15 cellular contexts compared by ENCODE assay signal in the genomic region with DNA sequence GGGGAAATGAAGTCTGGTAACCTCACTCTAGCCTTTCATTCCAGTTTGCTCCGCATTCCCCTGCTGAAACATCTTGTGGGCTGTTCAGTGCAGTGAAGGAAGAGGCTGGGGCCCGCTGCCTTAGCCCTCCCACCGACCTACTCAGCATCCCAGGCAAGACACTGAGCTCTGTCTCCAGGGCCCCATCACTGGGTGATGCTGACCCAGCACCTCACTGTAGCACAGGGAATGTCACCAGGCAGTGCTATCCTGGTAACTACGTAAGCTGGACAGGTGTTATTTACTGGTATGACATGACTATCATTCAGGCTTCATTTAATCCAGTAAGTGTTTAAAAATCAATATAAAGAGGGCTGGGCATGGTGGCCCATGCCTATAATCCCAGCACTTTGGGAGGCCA.
DNase-seq lines count a peak whose midpoint lies in the region; ATAC-seq, FAIRE-seq and TF ChIP-seq lines count a peak whose summit lies in the region.
"Had no signal": no experiment of that assay in that cellular context is flagged by ENCODE, and none has a peak within 500 bp of the region (broad histone marks: within the 10 kb centered on the region; RNA-seq: fewer than 3 reads in every experiment).

No MANE protein-coding gene starts in this region.

- H3K79me2 ChIP-seq in H1 (ENCODE audit: control insufficient read depth in 1 of 2, insufficient read depth in 2 of 2, low read length in 2 of 2) = no peaks in the 10 kb centered on the region

- H3K56ac ChIP-seq in H1 (replicated peaks; ENCODE audit: insufficient read length, low read depth, low read length) = no peak overlapping the region

- H2BK120ac ChIP-seq in H1 (replicated peaks; ENCODE audit: low read depth, low read length) = no peak overlapping the region

- H4K8ac ChIP-seq in H1 (ENCODE audit: extremely low read depth, insufficient read depth, low read length) = 0 out of 2 replicates have a peak overlapping the region, but pooled peaks have one; percentile 2

- H4K5ac ChIP-seq in H1 (ENCODE audit: insufficient read length, low read depth, low read length) = no peak overlapping the region

- no peak overlapping the region for H3K23ac ChIP-seq in H1 (ENCODE audit: insufficient read length)

- peak; percentile 16 for ATAC-seq in left ventricle myocardium superior
- no peak for ATAC-seq in Right ventricle myocardium superior (ENCODE audit: poor library complexity)
- ATAC-seq in T-helper 17 cell = no peak

- no peak overlapping the region for H2BK5ac ChIP-seq in H1 (ENCODE audit: low read depth, low read length)

- peak overlapping the region; percentile 53 for H3K27ac Mint-ChIP-seq in T-helper 17 cell

- no peak overlapping the region for H2BK20ac ChIP-seq in H1 (ENCODE audit: low read length)

- no peaks in the 10 kb centered on the region for H3K27me3 Mint-ChIP-seq in T-helper 17 cell
- H3K27me3 Mint-ChIP-seq: CD8-positive, alpha-beta memory T cell had no signal

- no peak for TF ChIP-seq EP300 in H1 (IDR thresholded peaks at IDR 0.05; ENCODE audit: borderline replicate concordance in 1 of 2, low read depth in 2 of 2, low read length in 2 of 2)

- H3K4me1 Mint-ChIP-seq in T-helper 17 cell = peaks cover 25% of the 10 kb centered on the region

- intact Hi-C loops in left ventricle myocardium superior (cut with micrococcal nuclease) (no loop called here), Right ventricle myocardium superior (cut with DNase I) (no loop called here)

- no peak overlapping the region for H3K9ac ChIP-seq in H1 (replicated peaks in 1 of 4; ENCODE audit: extremely low read depth in 1 of 4, low read depth in 3 of 4, low read length in 3 of 4)

- H3K14ac ChIP-seq in H1 (ENCODE audit: insufficient read length) = no peak overlapping the region

- no peaks in the 10 kb centered on the region for H3K4me1 ChIP-seq in H1 (replicated peaks in 1 of 4; ENCODE audit: control insufficient read depth in 3 of 4, insufficient read depth in 4 of 4, low read length in 3 of 4)

- H3K4ac ChIP-seq in H1 (replicated peaks; ENCODE audit: insufficient read length, low read depth, low read length) = no peak overlapping the region

- H4K20me1 ChIP-seq in H1 (replicated peaks in 1 of 2; ENCODE audit: control insufficient read depth in 1 of 2, insufficient read depth in 2 of 2, low read length in 2 of 2) = no peaks in the 10 kb centered on the region

- WGBS in H1 (ENCODE audit: extremely low coverage in 1 of 2, insufficient coverage in 1 of 2, insufficient read length in 1 of 2, insufficient replicate concordance in 2 of 2, low coverage in 1 of 2, low lambda C conversion rate in 2 of 2, missing lambda C conversion rate in 1 of 2), 2 experiments = 94% methylated on average over 4 of the region's 4 CpGs; no CpG with 5 or more reads in 1 of the 2 experiments

- no peak for TF ChIP-seq RAD21 in H1 (IDR thresholded peaks at IDR 0.05 in 1 of 2, conservative IDR thresholded peaks at IDR 0.05 in 1 of 2; ENCODE audit: low read depth in 2 of 2, low read length in 2 of 2)

- H2BK12ac ChIP-seq in H1 (ENCODE audit: low read depth, low read length) = no peak overlapping the region

- TF ChIP-seq POLR2A in H1 (IDR thresholded peaks at IDR 0.05; ENCODE audit: control extremely low read depth in 1 of 2, low read depth in 2 of 2, low read length in 2 of 2) = no peak

- no peak overlapping the region for H3K27ac ChIP-seq in H1 (ENCODE audit: low read depth, low read length)

- H3K4me3 Mint-ChIP-seq in T-helper 17 cell = no peak overlapping the region
- H3K4me3 Mint-ChIP-seq: CD14-positive monocyte; CD8-positive, alpha-beta memory T cell had no signal

- DNase-seq in left ventricle myocardium superior (no peak), Right ventricle myocardium superior (no peak), T-helper 17 cell (no peak), H1 (ENCODE audit: low read depth in 1 of 2, low spot score in 2 of 2) (no peak), HCEC 1CT (no peak), NCI-H1105 treated with DMSO at 0.1 percent for 48 hours (lab: John Stamatoyannopoulos, UW) (no peak)
- DNase-seq in activated CD8-positive, alpha-beta memory T cell treated with anti-CD3 and anti-CD28 coated beads, Interleukin-2, amount 50 U/mL, for 48 hours = no peak
- DNase-seq: Caco-2; CD8-positive, alpha-beta memory T cell; GF-D8; IMR-90 had no signal

- no peak overlapping the region for H3K4me2 ChIP-seq in H1 (ENCODE audit: insufficient read depth in 1 of 2, low read depth in 2 of 2, low read length in 2 of 2)

- H4K91ac ChIP-seq in H1 (replicated peaks; ENCODE audit: insufficient read length, low read length) = no peak overlapping the region

- H3K36me3 Mint-ChIP-seq in T-helper 17 cell (ENCODE audit: low read depth) = peaks cover 30% of the 10 kb centered on the region

- no peaks in the 10 kb centered on the region for H3K27me3 ChIP-seq in H1 (replicated peaks in 1 of 4; ENCODE audit: control insufficient read depth in 3 of 4, extremely low read depth in 1 of 4, insufficient read depth in 3 of 4, low read length in 3 of 4)

- CTCF ChIA-PET in H1 (lab: Charles Lee; ENCODE audit: partially characterized antibody) = interaction anchor here (1.7 to 2.3 kb wide), 2 partner anchors 11 to 22 kb away, joined by 6 read pairs; no protein-coding TSS in a partner anchor

- H3K23me2 ChIP-seq in H1 (ENCODE audit: low read depth, low read length) = no peaks in the 10 kb centered on the region

- no peaks in the 10 kb centered on the region for H3K9me3 ChIP-seq in T-helper 17 cell (ENCODE audit: control insufficient read depth, low read length, poor library complexity, severe bottlenecking)
- no peaks in the 10 kb centered on the region for H3K9me3 ChIP-seq in H1 (ENCODE audit: insufficient read depth in 2 of 2, low read depth in 1 of 2, low read length in 1 of 2)

- peaks cover 0 to 6% (median 3%) of the 10 kb centered on the region in 4 experiments; a peak in 3 of 8 replicates for H3K36me3 ChIP-seq in H1 (ENCODE audit: control insufficient read depth in 2 of 4, insufficient read depth in 4 of 4, low read length in 3 of 4)

- H2AK5ac ChIP-seq in H1 (ENCODE audit: low read depth, low read length) = no peak overlapping the region

- H3K18ac ChIP-seq in H1 (ENCODE audit: extremely low read depth, low read length) = no peak overlapping the region

- H2BK15ac ChIP-seq in H1 (ENCODE audit: low read length) = no peak overlapping the region

- H3K79me1 ChIP-seq in H1 (ENCODE audit: low read depth, low read length) = no peaks in the 10 kb centered on the region

- FAIRE-seq in H1 (lab: Jason Lieb, UNC) = no peak
- FAIRE-seq: A549, GM19239, H54 had no signal

- H2AFZ ChIP-seq in H1 (ENCODE audit: low read length) = no peak overlapping the region

- TF ChIP-seq CTCF in H1 (IDR thresholded peaks at IDR 0.05; ENCODE audit: control extremely low read depth in 1 of 3, insufficient read depth in 1 of 3, low read depth in 1 of 3, low read length in 3 of 3) = no peak

- POLR2A ChIA-PET in H1 (lab: Charles Lee; ENCODE audit: partially characterized antibody) = no interaction called here

- H3K4me3 ChIP-seq in H1 (ENCODE audit: extremely low read depth in 1 of 4, insufficient read depth in 2 of 4, low read depth in 3 of 4, low read length in 4 of 4) = no peak overlapping the region
- H3K4me3 ChIP-seq: A549 had no signal

TF ChIP-seq in H1, 55 proteins besides CTCF, POLR2A, EP300 and RAD21:
- no peak for TF ChIP-seq CBX5 (IDR thresholded peaks at IDR 0.05; ENCODE audit: low read depth, low read length)
- TF ChIP-seq BACH1 (IDR thresholded peaks at IDR 0.05; ENCODE audit: low read length) = no peak
- TF ChIP-seq FOSL1 (IDR thresholded peaks at IDR 0.05; ENCODE audit: insufficient read depth, low read depth, low read length) = no peak
- TF ChIP-seq CEBPB (IDR thresholded peaks at IDR 0.05; ENCODE audit: low read depth, low read length) = no peak
- no peak for TF ChIP-seq GTF2F1 (IDR thresholded peaks at IDR 0.05; ENCODE audit: borderline replicate concordance, low read depth, low read length)
- no peak for TF ChIP-seq KDM4A (IDR thresholded peaks at IDR 0.05; ENCODE audit: low read depth, low read length, severe bottlenecking)
- TF ChIP-seq RBBP5 (IDR thresholded peaks at IDR 0.05; ENCODE audit: borderline replicate concordance, low read depth, low read length) = no peak
- TF ChIP-seq, protein P1, sequence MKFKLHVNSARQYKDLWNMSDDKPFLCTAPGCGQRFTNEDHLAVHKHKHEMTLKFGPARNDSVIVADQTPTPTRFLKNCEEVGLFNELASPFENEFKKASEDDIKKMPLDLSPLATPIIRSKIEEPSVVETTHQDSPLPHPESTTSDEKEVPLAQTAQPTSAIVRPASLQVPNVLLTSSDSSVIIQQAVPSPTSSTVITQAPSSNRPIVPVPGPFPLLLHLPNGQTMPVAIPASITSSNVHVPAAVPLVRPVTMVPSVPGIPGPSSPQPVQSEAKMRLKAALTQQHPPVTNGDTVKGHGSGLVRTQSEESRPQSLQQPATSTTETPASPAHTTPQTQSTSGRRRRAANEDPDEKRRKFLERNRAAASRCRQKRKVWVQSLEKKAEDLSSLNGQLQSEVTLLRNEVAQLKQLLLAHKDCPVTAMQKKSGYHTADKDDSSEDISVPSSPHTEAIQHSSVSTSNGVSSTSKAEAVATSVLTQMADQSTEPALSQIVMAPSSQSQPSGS (IDR thresholded peaks at IDR 0.05; ENCODE audit: low read length) = no peak
- TF ChIP-seq JUND (IDR thresholded peaks at IDR 0.05; ENCODE audit: low read length) = no peak
- TF ChIP-seq TEAD4 (IDR thresholded peaks at IDR 0.05; ENCODE audit: low read depth, low read length) = no peak
- no peak for TF ChIP-seq SP1 (IDR thresholded peaks at IDR 0.05; ENCODE audit: low read depth, low read length)
- TF ChIP-seq SAP30 (IDR thresholded peaks at IDR 0.05; ENCODE audit: insufficient read depth, insufficient replicate concordance, low read length) = no peak
- TF ChIP-seq E2F6 (IDR thresholded peaks at IDR 0.05) = no peak
- TF ChIP-seq TCF12 (IDR thresholded peaks at IDR 0.05; ENCODE audit: low read depth, low read length) = no peak
- TF ChIP-seq POLR2AphosphoS5 (IDR thresholded peaks at IDR 0.05; ENCODE audit: low read depth, low read length) = no peak
- no peak for TF ChIP-seq GABPA (IDR thresholded peaks at IDR 0.05; ENCODE audit: borderline replicate concordance, insufficient read depth, low read length)
- TF ChIP-seq CBX8 (IDR thresholded peaks at IDR 0.05; ENCODE audit: borderline replicate concordance, low read depth, low read length) = no peak
- TF ChIP-seq SIX5 (IDR thresholded peaks at IDR 0.05; ENCODE audit: low read depth, low read length) = no peak
- TF ChIP-seq YY1 (IDR thresholded peaks at IDR 0.05; ENCODE audit: low read depth, low read length) = no peak
TF ChIP-seq in H1: peak in this region for 0.
